Comparison of ENCODE assay signal across 1 cellular context in genomic region chr15:72502220-72502809, GRCh38.
TF ChIP-seq lines count a peak whose summit lies in the region.

No MANE protein-coding gene starts in this region.

TF ChIP-seq in WTC11, 78 proteins besides CTCF, POLR2A, EP300 and RAD21 (continued from another document):
- no peak for TF ChIP-seq HMGXB4 (CRISPR knock-in tag; IDR thresholded peaks at IDR 0.05)
- no peak for TF ChIP-seq TCF7 (CRISPR knock-in tag; IDR thresholded peaks at IDR 0.05; ENCODE audit: low read depth)
- no peak for TF ChIP-seq ZNF512 (CRISPR knock-in tag; IDR thresholded peaks at IDR 0.05; ENCODE audit: borderline replicate concordance)
- no peak for TF ChIP-seq NFE2L1 (CRISPR knock-in tag; IDR thresholded peaks at IDR 0.05)
- TF ChIP-seq ZNF416 (CRISPR knock-in tag; IDR thresholded peaks at IDR 0.05) = no peak
- no peak for TF ChIP-seq GRHL2 (CRISPR knock-in tag; IDR thresholded peaks at IDR 0.05; ENCODE audit: insufficient replicate concordance, severe bottlenecking)
- no peak for TF ChIP-seq NR3C1 (CRISPR knock-in tag; conservative IDR thresholded peaks at IDR 0.05; ENCODE audit: low read depth)
